In genomic region chr10:112959207-112959838, GRCh38 we compare ENCODE assay signal across 1 cellular context.
TF ChIP-seq lines count a peak whose summit lies in the region.

No MANE protein-coding gene starts in this region.

TF ChIP-seq in HEK293, 187 proteins besides CTCF, POLR2A, EP300 and RAD21 (continued from another document and continues in another):
- peak; percentile 22; the same call in 1 of the 2 replicates for TF ChIP-seq PRDM10 (tag by site-specific recombination; IDR thresholded peaks at IDR 0.05)
- TF ChIP-seq ZNF501 (tag by site-specific recombination; IDR thresholded peaks at IDR 0.05) = peak; percentile 84; the same call in 1 of the 2 replicates
- TF ChIP-seq ZNF571 (tag by site-specific recombination; IDR thresholded peaks at IDR 0.05) = no peak
- TF ChIP-seq ZNF548 (tag by site-specific recombination; IDR thresholded peaks at IDR 0.05) = no peak
- TF ChIP-seq, protein P1, sequence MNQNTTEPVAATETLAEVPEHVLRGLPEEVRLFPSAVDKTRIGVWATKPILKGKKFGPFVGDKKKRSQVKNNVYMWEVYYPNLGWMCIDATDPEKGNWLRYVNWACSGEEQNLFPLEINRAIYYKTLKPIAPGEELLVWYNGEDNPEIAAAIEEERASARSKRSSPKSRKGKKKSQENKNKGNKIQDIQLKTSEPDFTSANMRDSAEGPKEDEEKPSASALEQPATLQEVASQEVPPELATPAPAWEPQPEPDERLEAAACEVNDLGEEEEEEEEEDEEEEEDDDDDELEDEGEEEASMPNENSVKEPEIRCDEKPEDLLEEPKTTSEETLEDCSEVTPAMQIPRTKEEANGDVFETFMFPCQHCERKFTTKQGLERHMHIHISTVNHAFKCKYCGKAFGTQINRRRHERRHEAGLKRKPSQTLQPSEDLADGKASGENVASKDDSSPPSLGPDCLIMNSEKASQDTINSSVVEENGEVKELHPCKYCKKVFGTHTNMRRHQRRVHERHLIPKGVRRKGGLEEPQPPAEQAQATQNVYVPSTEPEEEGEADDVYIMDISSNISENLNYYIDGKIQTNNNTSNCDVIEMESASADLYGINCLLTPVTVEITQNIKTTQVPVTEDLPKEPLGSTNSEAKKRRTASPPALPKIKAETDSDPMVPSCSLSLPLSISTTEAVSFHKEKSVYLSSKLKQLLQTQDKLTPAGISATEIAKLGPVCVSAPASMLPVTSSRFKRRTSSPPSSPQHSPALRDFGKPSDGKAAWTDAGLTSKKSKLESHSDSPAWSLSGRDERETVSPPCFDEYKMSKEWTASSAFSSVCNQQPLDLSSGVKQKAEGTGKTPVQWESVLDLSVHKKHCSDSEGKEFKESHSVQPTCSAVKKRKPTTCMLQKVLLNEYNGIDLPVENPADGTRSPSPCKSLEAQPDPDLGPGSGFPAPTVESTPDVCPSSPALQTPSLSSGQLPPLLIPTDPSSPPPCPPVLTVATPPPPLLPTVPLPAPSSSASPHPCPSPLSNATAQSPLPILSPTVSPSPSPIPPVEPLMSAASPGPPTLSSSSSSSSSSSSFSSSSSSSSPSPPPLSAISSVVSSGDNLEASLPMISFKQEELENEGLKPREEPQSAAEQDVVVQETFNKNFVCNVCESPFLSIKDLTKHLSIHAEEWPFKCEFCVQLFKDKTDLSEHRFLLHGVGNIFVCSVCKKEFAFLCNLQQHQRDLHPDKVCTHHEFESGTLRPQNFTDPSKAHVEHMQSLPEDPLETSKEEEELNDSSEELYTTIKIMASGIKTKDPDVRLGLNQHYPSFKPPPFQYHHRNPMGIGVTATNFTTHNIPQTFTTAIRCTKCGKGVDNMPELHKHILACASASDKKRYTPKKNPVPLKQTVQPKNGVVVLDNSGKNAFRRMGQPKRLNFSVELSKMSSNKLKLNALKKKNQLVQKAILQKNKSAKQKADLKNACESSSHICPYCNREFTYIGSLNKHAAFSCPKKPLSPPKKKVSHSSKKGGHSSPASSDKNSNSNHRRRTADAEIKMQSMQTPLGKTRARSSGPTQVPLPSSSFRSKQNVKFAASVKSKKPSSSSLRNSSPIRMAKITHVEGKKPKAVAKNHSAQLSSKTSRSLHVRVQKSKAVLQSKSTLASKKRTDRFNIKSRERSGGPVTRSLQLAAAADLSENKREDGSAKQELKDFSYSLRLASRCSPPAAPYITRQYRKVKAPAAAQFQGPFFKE (tag by site-specific recombination; IDR thresholded peaks at IDR 0.05; ENCODE audit: borderline replicate concordance) = no peak
- TF ChIP-seq, protein P2, sequence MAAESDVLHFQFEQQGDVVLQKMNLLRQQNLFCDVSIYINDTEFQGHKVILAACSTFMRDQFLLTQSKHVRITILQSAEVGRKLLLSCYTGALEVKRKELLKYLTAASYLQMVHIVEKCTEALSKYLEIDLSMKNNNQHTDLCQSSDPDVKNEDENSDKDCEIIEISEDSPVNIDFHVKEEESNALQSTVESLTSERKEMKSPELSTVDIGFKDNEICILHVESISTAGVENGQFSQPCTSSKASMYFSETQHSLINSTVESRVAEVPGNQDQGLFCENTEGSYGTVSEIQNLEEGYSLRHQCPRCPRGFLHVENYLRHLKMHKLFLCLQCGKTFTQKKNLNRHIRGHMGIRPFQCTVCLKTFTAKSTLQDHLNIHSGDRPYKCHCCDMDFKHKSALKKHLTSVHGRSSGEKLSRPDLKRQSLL (tag by site-specific recombination; IDR thresholded peaks at IDR 0.05) = peak; percentile 48; the same call in 1 of the 2 replicates
- TF ChIP-seq KLF7 (tag by site-specific recombination; IDR thresholded peaks at IDR 0.05; ENCODE audit: borderline replicate concordance) = no peak
- TF ChIP-seq, protein P3, sequence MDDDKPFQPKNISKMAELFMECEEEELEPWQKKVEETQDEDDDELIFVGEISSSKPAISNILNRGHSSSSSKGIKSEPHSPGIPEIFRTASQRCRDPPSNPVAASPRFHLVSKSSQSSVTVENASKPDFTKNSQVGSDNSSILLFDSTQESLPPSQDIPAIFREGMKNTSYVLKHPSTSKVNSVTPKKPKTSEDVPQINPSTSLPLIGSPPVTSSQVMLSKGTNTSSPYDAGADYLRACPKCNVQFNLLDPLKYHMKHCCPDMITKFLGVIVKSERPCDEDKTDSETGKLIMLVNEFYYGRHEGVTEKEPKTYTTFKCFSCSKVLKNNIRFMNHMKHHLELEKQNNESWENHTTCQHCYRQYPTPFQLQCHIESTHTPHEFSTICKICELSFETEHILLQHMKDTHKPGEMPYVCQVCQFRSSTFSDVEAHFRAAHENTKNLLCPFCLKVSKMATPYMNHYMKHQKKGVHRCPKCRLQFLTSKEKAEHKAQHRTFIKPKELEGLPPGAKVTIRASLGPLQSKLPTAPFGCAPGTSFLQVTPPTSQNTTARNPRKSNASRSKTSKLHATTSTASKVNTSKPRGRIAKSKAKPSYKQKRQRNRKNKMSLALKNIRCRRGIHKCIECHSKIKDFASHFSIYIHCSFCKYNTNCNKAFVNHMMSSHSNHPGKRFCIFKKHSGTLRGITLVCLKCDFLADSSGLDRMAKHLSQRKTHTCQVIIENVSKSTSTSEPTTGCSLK (tag by site-specific recombination; IDR thresholded peaks at IDR 0.05) = no peak
- no peak for TF ChIP-seq ZNF555 (tag by site-specific recombination; conservative IDR thresholded peaks at IDR 0.05)
- TF ChIP-seq ZNF248 (tag by site-specific recombination; IDR thresholded peaks at IDR 0.05) = no peak
- 0 out of 2 replicates have a peak, but pooled peaks have one; percentile 41 for TF ChIP-seq ZBTB21 (tag by site-specific recombination; IDR thresholded peaks at IDR 0.05)
- TF ChIP-seq BCL6B (tag by site-specific recombination; IDR thresholded peaks at IDR 0.05) = no peak
- no peak for TF ChIP-seq ZNF121 (tag by site-specific recombination; IDR thresholded peaks at IDR 0.05)
- no peak; the same call in 1 of the 2 replicates for TF ChIP-seq ZSCAN30 (tag by site-specific recombination; IDR thresholded peaks at IDR 0.05)
- TF ChIP-seq KLF16 (tag by site-specific recombination; IDR thresholded peaks at IDR 0.05) = no peak
- TF ChIP-seq MEIS1 (CRISPR knock-in tag; IDR thresholded peaks at IDR 0.05; ENCODE audit: borderline replicate concordance) = no peak
- no peak for TF ChIP-seq ZNF341 (tag by site-specific recombination; IDR thresholded peaks at IDR 0.05; ENCODE audit: low read depth)
- no peak for TF ChIP-seq ZNF114 (tag by site-specific recombination; IDR thresholded peaks at IDR 0.05)
- 0 out of 2 replicates have a peak, but pooled peaks have one; percentile 17 for TF ChIP-seq SP3 (tag by site-specific recombination; IDR thresholded peaks at IDR 0.05)
- TF ChIP-seq ZNF654 (tag by site-specific recombination; IDR thresholded peaks at IDR 0.05; ENCODE audit: low read depth) = no peak
- TF ChIP-seq, protein P4, sequence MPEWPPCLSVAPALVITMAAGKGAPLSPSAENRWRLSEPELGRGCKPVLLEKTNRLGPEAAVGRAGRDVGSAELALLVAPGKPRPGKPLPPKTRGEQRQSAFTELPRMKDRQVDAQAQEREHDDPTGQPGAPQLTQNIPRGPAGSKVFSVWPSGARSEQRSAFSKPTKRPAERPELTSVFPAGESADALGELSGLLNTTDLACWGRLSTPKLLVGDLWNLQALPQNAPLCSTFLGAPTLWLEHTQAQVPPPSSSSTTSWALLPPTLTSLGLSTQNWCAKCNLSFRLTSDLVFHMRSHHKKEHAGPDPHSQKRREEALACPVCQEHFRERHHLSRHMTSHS (tag by site-specific recombination; IDR thresholded peaks at IDR 0.05) = no peak
- no peak for TF ChIP-seq ZNF510 (tag by site-specific recombination; IDR thresholded peaks at IDR 0.05; ENCODE audit: insufficient replicate concordance)
- no peak for TF ChIP-seq ZNF624 (tag by site-specific recombination; IDR thresholded peaks at IDR 0.05)
- TF ChIP-seq ZNF830 (tag by site-specific recombination; IDR thresholded peaks at IDR 0.05; ENCODE audit: low read depth) = no peak
- TF ChIP-seq ZNF433 (tag by site-specific recombination; IDR thresholded peaks at IDR 0.05; ENCODE audit: low read depth) = no peak
- TF ChIP-seq ZNF239 (tag by site-specific recombination; IDR thresholded peaks at IDR 0.05) = no peak
- TF ChIP-seq KLF10 (tag by site-specific recombination; IDR thresholded peaks at IDR 0.05) = peak; percentile 60; the same call in 1 of the 2 replicates
- TF ChIP-seq ZNF223 (tag by site-specific recombination; IDR thresholded peaks at IDR 0.05) = no peak
- TF ChIP-seq ZBTB20 (tag by site-specific recombination; IDR thresholded peaks at IDR 0.05) = no peak
- TF ChIP-seq HOXC10 (CRISPR knock-in tag; IDR thresholded peaks at IDR 0.05) = no peak
- TF ChIP-seq ZNF214 (tag by site-specific recombination; IDR thresholded peaks at IDR 0.05; ENCODE audit: borderline replicate concordance) = no peak
- no peak for TF ChIP-seq ZBTB49 (tag by site-specific recombination; IDR thresholded peaks at IDR 0.05; ENCODE audit: low read depth)
- TF ChIP-seq ZNF558 (tag by site-specific recombination; IDR thresholded peaks at IDR 0.05) = no peak
- TF ChIP-seq TCF7L2 (IDR thresholded peaks at IDR 0.05; ENCODE audit: borderline replicate concordance, low read depth, low read length) = no peak
- TF ChIP-seq IKZF3 (tag by site-specific recombination; IDR thresholded peaks at IDR 0.05) = peak; percentile 92
- TF ChIP-seq GLI4 (tag by site-specific recombination; IDR thresholded peaks at IDR 0.05) = no peak
- TF ChIP-seq ZSCAN23 (tag by site-specific recombination; IDR thresholded peaks at IDR 0.05) = 0 out of 2 replicates have a peak, but pooled peaks have one; percentile 34
- no peak for TF ChIP-seq ZNF521 (tag by site-specific recombination; IDR thresholded peaks at IDR 0.05)
- TF ChIP-seq ZNF157 (tag by site-specific recombination; IDR thresholded peaks at IDR 0.05) = no peak
- TF ChIP-seq ZFP41 (tag by site-specific recombination; IDR thresholded peaks at IDR 0.05; ENCODE audit: borderline replicate concordance) = no peak
- TF ChIP-seq ZNF354C (tag by site-specific recombination; IDR thresholded peaks at IDR 0.05; ENCODE audit: borderline replicate concordance, low read depth) = no peak
- TF ChIP-seq GFI1B (tag by site-specific recombination; IDR thresholded peaks at IDR 0.05) = peak; percentile 10; the same call in 1 of the 2 replicates
- no peak for TF ChIP-seq ZNF302 (tag by site-specific recombination; IDR thresholded peaks at IDR 0.05; ENCODE audit: low read depth)
- TF ChIP-seq ZNF2 (tag by site-specific recombination; IDR thresholded peaks at IDR 0.05) = no peak; the same call in 1 of the 2 replicates
- TF ChIP-seq GLIS2 (tag by site-specific recombination; IDR thresholded peaks at IDR 0.05) = peak; percentile 46
- TF ChIP-seq ZNF792 (tag by site-specific recombination; IDR thresholded peaks at IDR 0.05) = no peak
- TF ChIP-seq ZNF704 (tag by site-specific recombination; IDR thresholded peaks at IDR 0.05) = no peak
- TF ChIP-seq ZNF211 (tag by site-specific recombination; IDR thresholded peaks at IDR 0.05; ENCODE audit: low read depth) = no peak
- no peak for TF ChIP-seq SALL2 (tag by site-specific recombination; IDR thresholded peaks at IDR 0.05; ENCODE audit: borderline replicate concordance)
